12 cellular contexts compared by ENCODE assay signal in genomic region chr22:26949193-26949592, GRCh38.
DNase-seq lines count a peak whose midpoint lies in the region; ATAC-seq lines count a peak whose summit lies in the region.
"Had no signal": no experiment of that assay in that cellular context is flagged by ENCODE, and none has a peak within 500 bp of the region (broad histone marks: within the 10 kb centered on the region; RNA-seq: fewer than 3 reads in every experiment).

No MANE protein-coding gene starts in this region.

- H3K23ac ChIP-seq in mesendoderm (ENCODE audit: low read length) = no peak overlapping the region

- H3K9me3 ChIP-seq in GM23248 (ENCODE audit: low read depth) = no peaks in the 10 kb centered on the region
- H3K9me3 ChIP-seq: Peyer's patch had no signal

- no peak overlapping the region for H3K4ac ChIP-seq in mesendoderm (ENCODE audit: low read depth, low read length)

- H3K9me2 ChIP-seq in GM23248 (ENCODE audit: insufficient read depth) = no peaks in the 10 kb centered on the region

- H2BK5ac ChIP-seq in mesendoderm (ENCODE audit: low read length) = no peak overlapping the region

- H3K27ac ChIP-seq in GM23248 (no peak overlapping the region), mesendoderm (ENCODE audit: low read depth, low read length) (no peak overlapping the region)
- H3K27ac ChIP-seq: Peyer's patch had no signal

- no peaks in the 10 kb centered on the region for H3K79me1 ChIP-seq in mesendoderm (ENCODE audit: low read length)

- H2AFZ ChIP-seq in GM23248 = no peak overlapping the region

- no peak for ATAC-seq in GM18909 (IDR thresholded peaks at IDR 0.05; ENCODE audit: poor library complexity, unreplicated experiment)
- ATAC-seq: activated CD4-positive, CD25-positive, alpha-beta regulatory T cell treated with anti-CD3 and anti-CD28 coated beads, Interleukin-2, amount 50 U/mL, for 24 hours; stimulated activated naive CD8-positive, alpha-beta T cell treated with anti-CD3 and anti-CD28 coated beads, Interleukin-15, amount 100 ng/mL, for 72 hours had no signal

- H2AK5ac ChIP-seq in mesendoderm (ENCODE audit: low read length) = no peak overlapping the region

- no peak overlapping the region for H3K18ac ChIP-seq in mesendoderm (ENCODE audit: low read length)

- no peaks in the 10 kb centered on the region for H4K20me1 ChIP-seq in GM23248 (ENCODE audit: insufficient read depth)

- no peak overlapping the region for H3K4me3 ChIP-seq in GM23248
- no peak overlapping the region for H3K4me3 ChIP-seq in mesendoderm (ENCODE audit: low read length)
- H3K4me3 ChIP-seq: Peyer's patch had no signal

- no peak overlapping the region for H3K56ac ChIP-seq in mesendoderm (ENCODE audit: low read length)

- in situ Hi-C loops in GM23248 (cut with MboI) = no loop called here
- in situ Hi-C loops in T47D (cut with HindIII; ENCODE audit: low pct_unique_long_range_greater_than_20kb, low sequenced_read_pairs) = no loop called here

- H3K4me2 ChIP-seq in GM23248 (ENCODE audit: unreplicated experiment) = no peak overlapping the region
- H3K4me2 ChIP-seq in mesendoderm (ENCODE audit: low read length) = no peak overlapping the region

- no peak overlapping the region for H4K8ac ChIP-seq in mesendoderm (ENCODE audit: low read depth, low read length)

- DNase-seq in GM23248 = peak; percentile 45
- DNase-seq in MV-4-11 (lab: John Stamatoyannopoulos, UW) = peak; percentile 17
- peak; percentile 10 to 58 for DNase-seq in T47D (ENCODE audit: low read depth in 1 of 2, low spot score in 1 of 2)
- peak; percentile 15 for DNase-seq in mesendoderm
- no peak for DNase-seq in NCI-H2029 treated with DMSO at 0.1 percent for 48 hours (lab: John Stamatoyannopoulos, UW)
- no peak for DNase-seq in stimulated activated naive CD4-positive, alpha-beta T cell treated with Interleukin-2 at 50 U/mL for 16 hours (lab: John Stamatoyannopoulos, UW)
- DNase-seq: NCI-H2029; Peyer's patch; stimulated activated CD4-positive, alpha-beta T cell treated with anti-CD3 and anti-CD28 coated beads, Interleukin-1b, Interleukin-23, amount 100 ng/mL, for 48 hours; stimulated activated naive CD8-positive, alpha-beta T cell treated with anti-CD3 and anti-CD28 coated beads, Interleukin-15, amount 100 ng/mL, for 72 hours had no signal

- no peak overlapping the region for H2BK120ac ChIP-seq in mesendoderm (ENCODE audit: low read depth, low read length)

- H3F3A ChIP-seq in GM23248 (ENCODE audit: insufficient read depth) = no peaks in the 10 kb centered on the region

- WGBS in GM23248 (ENCODE audit: low coverage in 1 of 2, low lambda C conversion rate in 2 of 2, missing lambda C conversion rate in 2 of 2), 2 experiments = 74 to 80% methylated on average over 3 of the region's 3 CpGs
- WGBS in mesendoderm (ENCODE audit: extremely low coverage, insufficient coverage, low lambda C conversion rate) = no CpG with 5 or more reads among the region's 3 CpGs

- H3K79me2 ChIP-seq in GM23248 (ENCODE audit: insufficient read depth) (no peaks in the 10 kb centered on the region), mesendoderm (ENCODE audit: control insufficient read depth, insufficient read depth, low read length) (no peaks in the 10 kb centered on the region)

- H2BK15ac ChIP-seq in mesendoderm (replicated peaks; ENCODE audit: low read depth) = no peak overlapping the region

- no peak overlapping the region for H4K5ac ChIP-seq in mesendoderm (ENCODE audit: low read length)

- H3K27me3 ChIP-seq in GM23248 (replicated peaks; ENCODE audit: insufficient read depth) (peaks cover under 1% of the 10 kb centered on the region; the same call in 1 of the 2 replicates), mesendoderm (ENCODE audit: insufficient read depth, low read length, poor library complexity) (peaks cover 2% of the 10 kb centered on the region)
- H3K27me3 ChIP-seq: Peyer's patch had no signal

- H3K9ac ChIP-seq in GM23248 = no peak overlapping the region
- H3K9ac ChIP-seq in mesendoderm (ENCODE audit: low read length) = no peak overlapping the region

- no peaks in the 10 kb centered on the region for H3K4me1 ChIP-seq in GM23248 (ENCODE audit: insufficient read depth)
- peaks cover 9% of the 10 kb centered on the region for H3K4me1 ChIP-seq in mesendoderm (ENCODE audit: control insufficient read depth, low read depth, low read length)
- H3K4me1 ChIP-seq: Peyer's patch had no signal

- H3K36me3 ChIP-seq in GM23248 (ENCODE audit: low read depth) = no peaks in the 10 kb centered on the region
- no peaks in the 10 kb centered on the region for H3K36me3 ChIP-seq in mesendoderm (ENCODE audit: control insufficient read depth, insufficient read depth, low read length)
- H3K36me3 ChIP-seq: Peyer's patch had no signal

Comparison
In these comparisons a context has a peak if more than half of its experiments do, and no peak if none do; other contexts are left out.
1. DNase-seq: peak in GM23248 (single experiment), MV-4-11 (single experiment), T47D (2 of 2) and mesendoderm (single experiment); none in NCI-H2029 treated with DMSO at 0.1 percent for 48 hours (single experiment) and stimulated activated naive CD4-positive, alpha-beta T cell treated with Interleukin-2 at 50 U/mL for 16 hours (single experiment).